ENCODE assay signal across 17 cellular contexts in genomic region chr2:84701880-84702279, GRCh38.
DNase-seq lines count a peak whose midpoint lies in the region; ATAC-seq, FAIRE-seq and TF ChIP-seq lines count a peak whose summit lies in the region.
"Had no signal": no experiment of that assay in that cellular context is flagged by ENCODE, and none has a peak within 500 bp of the region (broad histone marks: within the 10 kb centered on the region; RNA-seq: fewer than 3 reads in every experiment).

No MANE protein-coding gene starts in this region.

- H2BK15ac ChIP-seq in IMR-90 (ENCODE audit: low read depth, low read length): peak overlapping the region; percentile 84; the same call in 2 of the 3 replicates

- in situ Hi-C loops in IMR-90 (cut with MboI; ENCODE audit: low sequenced_read_pairs): no loop called here

- H2AK9ac ChIP-seq in IMR-90 (replicated peaks; ENCODE audit: low read depth, low read length, poor library complexity): no peak overlapping the region

- TF ChIP-seq CTCF in IMR-90 (conservative IDR thresholded peaks at IDR 0.05; ENCODE audit: low read depth, low read length) (no peak), bronchial epithelial cell (IDR thresholded peaks at IDR 0.05; ENCODE audit: insufficient read depth, low read length, severe bottlenecking) (no peak)

- no peak for TF ChIP-seq POLR2A in IMR-90 (IDR thresholded peaks at IDR 0.05; ENCODE audit: low read depth, low read length)

- no peak overlapping the region for H3K4me3 ChIP-seq in IMR-90 (ENCODE audit: insufficient read depth, low read depth, low read length)
- H3K4me3 ChIP-seq in bronchial epithelial cell (ENCODE audit: low read depth, low read length): no peak overlapping the region
- no peak overlapping the region for H3K4me3 ChIP-seq in naive thymus-derived CD4-positive, alpha-beta T cell (ENCODE audit: low read length)
- H3K4me3 ChIP-seq: dorsolateral prefrontal cortex, gastroesophageal sphincter, neural progenitor cell, sigmoid colon, transverse colon had no signal

- H3K27ac Mint-ChIP-seq in naive thymus-derived CD4-positive, alpha-beta T cell: no peak overlapping the region
- H3K27ac Mint-ChIP-seq: activated CD4-positive, alpha-beta memory T cell treated with anti-CD3 and anti-CD28 coated beads for 36 hours; neural progenitor cell had no signal

- H3K4me1 Mint-ChIP-seq in naive thymus-derived CD4-positive, alpha-beta T cell: peaks cover 3 to 68% (median 50%) of the 10 kb centered on the region in 7 donors
- H3K4me1 Mint-ChIP-seq: neural progenitor cell had no signal

- BruUV-seq in IMR-90 (replicated peaks; lab: Mats Ljungman, UMichigan): no TSS peak

- H3K9me1 ChIP-seq in IMR-90 (ENCODE audit: insufficient read depth, low read length): no peaks in the 10 kb centered on the region; the same call in none of the 2 replicates

- intact Hi-C loops in IMR-90 (cut with micrococcal nuclease): no loop called here
- intact Hi-C loops in naive thymus-derived CD4-positive, alpha-beta T cell (cut with micrococcal nuclease): no loop called here

- no peak for FAIRE-seq in bronchial epithelial cell (lab: Jason Lieb, UNC)

- no peaks in the 10 kb centered on the region for H3K79me1 ChIP-seq in IMR-90 (ENCODE audit: low read depth in 1 of 2, low read length in 2 of 2)

- no peaks in the 10 kb centered on the region for H4K20me1 ChIP-seq in IMR-90 (ENCODE audit: insufficient read depth, low read length)

- peak overlapping the region; percentile 100 for H3K27ac ChIP-seq in IMR-90 (ENCODE audit: insufficient read depth, low read length)
- no peak overlapping the region for H3K27ac ChIP-seq in naive thymus-derived CD4-positive, alpha-beta T cell (ENCODE audit: low read depth, low read length)
- H3K27ac ChIP-seq: dorsolateral prefrontal cortex, gastroesophageal sphincter, neural progenitor cell, sigmoid colon, transverse colon had no signal

- peak overlapping the region; percentile 95 for H2BK120ac ChIP-seq in IMR-90 (ENCODE audit: low read depth, low read length)

- H3K18ac ChIP-seq in IMR-90 (ENCODE audit: low read depth, low read length): peak overlapping the region; percentile 99

- H3K4ac ChIP-seq in IMR-90 (ENCODE audit: low read depth, low read length): peak overlapping the region; percentile 86

- no peak overlapping the region for H3K56ac ChIP-seq in IMR-90 (ENCODE audit: extremely low read depth, insufficient read depth, low read length)

- peak overlapping the region; percentile 76 for H4K91ac ChIP-seq in IMR-90 (ENCODE audit: insufficient read depth, low read depth, low read length)

- peak overlapping the region; percentile 89 to 92 for H4K8ac ChIP-seq in IMR-90 (ENCODE audit: low read depth in 2 of 2, low read length in 2 of 2)

- TF ChIP-seq RAD21 in IMR-90 (IDR thresholded peaks at IDR 0.05; ENCODE audit: low read length): no peak

- ATAC-seq in IMR-90 (ENCODE audit: low read depth) (peak; percentile 89), GM18867 (IDR thresholded peaks at IDR 0.05; ENCODE audit: unreplicated experiment) (no peak)
- no peak for ATAC-seq in naive thymus-derived CD4-positive, alpha-beta T cell
- ATAC-seq: gastroesophageal sphincter had no signal

- CTCF ChIA-PET in IMR-90 (lab: Yijun Ruan, JAX): no interaction called here
- CTCF ChIA-PET in naive thymus-derived CD4-positive, alpha-beta T cell (lab: Charles Lee): no interaction called here

- peak overlapping the region; percentile 100 for H4K5ac ChIP-seq in IMR-90 (ENCODE audit: low read depth, low read length)

- 0 out of 2 replicates have a peak overlapping the region, but pooled peaks have one; percentile 34 for H3K9ac ChIP-seq in IMR-90 (ENCODE audit: low read depth, low read length)
- H3K9ac ChIP-seq: neural progenitor cell had no signal

- peak overlapping the region; percentile 55 for H2AK5ac ChIP-seq in IMR-90 (ENCODE audit: low read depth, low read length)

- H3K9me3 ChIP-seq in IMR-90 (ENCODE audit: control insufficient read depth, insufficient read depth, low read length): no peaks in the 10 kb centered on the region
- H3K9me3 ChIP-seq in naive thymus-derived CD4-positive, alpha-beta T cell (ENCODE audit: control insufficient read depth in 2 of 3, low read length in 3 of 3): no peaks in the 10 kb centered on the region
- H3K9me3 ChIP-seq: gastroesophageal sphincter, transverse colon had no signal

- no CpG with 5 or more reads among the region's 1 CpG for WGBS in IMR-90 (ENCODE audit: extremely low coverage in 2 of 2, insufficient read length in 1 of 2), 2 experiments

- peaks cover 3 to 74% (median 25%) of the 10 kb centered on the region in 11 donors for H3K9me3 Mint-ChIP-seq in naive thymus-derived CD4-positive, alpha-beta T cell

- H2BK5ac ChIP-seq in IMR-90 (ENCODE audit: low read depth, low read length, poor library complexity, severe bottlenecking): peak overlapping the region; percentile 94

- H3K27me3 ChIP-seq in IMR-90 (ENCODE audit: control insufficient read depth, insufficient read depth, low read length) (no peaks in the 10 kb centered on the region), bronchial epithelial cell (ENCODE audit: control insufficient read depth, insufficient read depth, low read length) (no peaks in the 10 kb centered on the region)
- no peaks in the 10 kb centered on the region for H3K27me3 ChIP-seq in naive thymus-derived CD4-positive, alpha-beta T cell (ENCODE audit: control insufficient read depth in 2 of 2, insufficient read depth in 2 of 2, low read length in 2 of 2)
- H3K27me3 ChIP-seq: dorsolateral prefrontal cortex, gastroesophageal sphincter, neural progenitor cell, sigmoid colon, transverse colon had no signal

- dilution Hi-C loops in IMR-90 (cut with HindIII; ENCODE audit: low sequenced_read_pairs, unreplicated experiment): no loop called here

- peaks cover 16 to 36% (median 23%) of the 10 kb centered on the region in 5 donors for H3K36me3 Mint-ChIP-seq in naive thymus-derived CD4-positive, alpha-beta T cell

- H3K4me2 ChIP-seq in IMR-90 (ENCODE audit: low read depth, low read length): no peak overlapping the region
- H3K4me2 ChIP-seq: neural progenitor cell had no signal

- H3K4me3 Mint-ChIP-seq in naive thymus-derived CD4-positive, alpha-beta T cell: no peak overlapping the region
- H3K4me3 Mint-ChIP-seq: activated CD4-positive, alpha-beta memory T cell treated with anti-CD3 and anti-CD28 coated beads for 36 hours; neural progenitor cell had no signal

- H2BK20ac ChIP-seq in IMR-90 (ENCODE audit: low read depth, low read length): peak overlapping the region; percentile 96

- peaks cover 0 to 3% (median 0%) of the 10 kb centered on the region in 5 donors for H3K27me3 Mint-ChIP-seq in naive thymus-derived CD4-positive, alpha-beta T cell
- H3K27me3 Mint-ChIP-seq: activated CD4-positive, alpha-beta memory T cell treated with anti-CD3 and anti-CD28 coated beads for 36 hours had no signal

- POLR2A ChIA-PET in IMR-90 (lab: Charles Lee; ENCODE audit: unreplicated experiment): no interaction called here
- POLR2A ChIA-PET in naive thymus-derived CD4-positive, alpha-beta T cell (lab: Charles Lee): no interaction called here

- H3K23ac ChIP-seq in IMR-90 (ENCODE audit: low read depth, low read length): peak overlapping the region; percentile 30; the same call in 1 of the 2 replicates

- H3K14ac ChIP-seq in IMR-90 (replicated peaks; ENCODE audit: low read depth, low read length): peak overlapping the region; percentile 62; the same call in 1 of the 2 replicates

- DNase-seq in AG08396 (ENCODE audit: low spot score) (peak; percentile 76), IMR-90 (peak; percentile 96), bronchial epithelial cell (ENCODE audit: low read depth) (peak; percentile 70), hepatic stellate cell (ENCODE audit: low spot score) (peak; percentile 50), NCI-H1092 treated with DMSO at 0.1 percent for 48 hours (lab: John Stamatoyannopoulos, UW) (no peak), amygdala (lab: John Stamatoyannopoulos, UW) (no peak)
- no peak for DNase-seq in naive thymus-derived CD4-positive, alpha-beta T cell
- DNase-seq: activated CD4-positive, alpha-beta memory T cell treated with anti-CD3 and anti-CD28 coated beads for 36 hours; anterior cingulate cortex; dorsolateral prefrontal cortex; NK-92 treated with Interleukin-12 subunit alpha and Interleukin-12 subunit beta, amount 100 ng/mL, for 24 hours; sigmoid colon; stimulated activated CD4-positive, alpha-beta T cell treated with anti-CD3 and anti-CD28 coated beads, Interleukin-4, amount 100 ng/mL, for 1 hour; transverse colon had no signal

- H3K4me1 ChIP-seq in IMR-90 (ENCODE audit: control insufficient read depth, insufficient read depth, low read length): peaks cover 11% of the 10 kb centered on the region
- H3K4me1 ChIP-seq in naive thymus-derived CD4-positive, alpha-beta T cell (ENCODE audit: control insufficient read depth in 2 of 2, insufficient read depth in 2 of 2, low read length in 2 of 2): peaks cover 0 to 14% of the 10 kb centered on the region in 2 donors
- H3K4me1 ChIP-seq: gastroesophageal sphincter, neural progenitor cell, sigmoid colon had no signal

- H3K36me3 ChIP-seq in IMR-90 (ENCODE audit: control insufficient read depth, insufficient read depth, low read length): no peaks in the 10 kb centered on the region
- no peaks in the 10 kb centered on the region for H3K36me3 ChIP-seq in bronchial epithelial cell (ENCODE audit: control insufficient read depth, insufficient read depth, low read length)
- H3K36me3 ChIP-seq in naive thymus-derived CD4-positive, alpha-beta T cell (ENCODE audit: control insufficient read depth in 2 of 3, insufficient read depth in 3 of 3, low read length in 3 of 3): no peaks in the 10 kb centered on the region
- H3K36me3 ChIP-seq: gastroesophageal sphincter, neural progenitor cell, sigmoid colon, transverse colon had no signal

- H2AFZ ChIP-seq in IMR-90 (replicated peaks; ENCODE audit: low read length, poor library complexity): peak overlapping the region; percentile 74
- H2AFZ ChIP-seq: neural progenitor cell had no signal

TF ChIP-seq in IMR-90, 13 proteins besides CTCF, POLR2A, EP300 and RAD21 (continues in another document):
- TF ChIP-seq FOS (IDR thresholded peaks at IDR 0.05; ENCODE audit: low read depth, low read length) (peak; percentile 68; the same call in 1 of the 2 replicates), BHLHE40 (IDR thresholded peaks at IDR 0.05; ENCODE audit: low read depth, low read length) (peak; percentile 80; the same call in 1 of the 2 replicates), MAFK (IDR thresholded peaks at IDR 0.05; ENCODE audit: low read depth, low read length) (no peak), CEBPB (IDR thresholded peaks at IDR 0.05; ENCODE audit: low read depth, low read length) (peak; percentile 95), RFX5 (IDR thresholded peaks at IDR 0.05; ENCODE audit: low read depth, low read length) (no peak), NFE2L2 (IDR thresholded peaks at IDR 0.05; ENCODE audit: low read depth, low read length) (no peak), RCOR1 (IDR thresholded peaks at IDR 0.05; ENCODE audit: insufficient replicate concordance, low read length) (peak; percentile 66), MXI1 (IDR thresholded peaks at IDR 0.05; ENCODE audit: borderline replicate concordance, low read depth, low read length) (0 out of 2 replicates have a peak, but pooled peaks have one; percentile 36)

Comparison
In these comparisons a context has a peak if more than half of its experiments do, and no peak if none do; other contexts are left out.
1. DNase-seq: peak in AG08396 (single experiment), IMR-90 (single experiment), bronchial epithelial cell (single experiment) and hepatic stellate cell (single experiment); none in NCI-H1092 treated with DMSO at 0.1 percent for 48 hours (single experiment), amygdala (0 of 56) and naive thymus-derived CD4-positive, alpha-beta T cell (0 of 9).